Comparison of ENCODE assay signal across 1 cellular context in genomic region chr4:128809477-128810330, GRCh38.
TF ChIP-seq lines count a peak whose summit lies in the region.

TSS of gene JADE1 (plus strand) at chr4:128809700. CDS start at chr4:128831759, 22,059 bp downstream.

TF ChIP-seq in K562, 482 proteins besides CTCF, POLR2A, EP300 and RAD21 (continued from another document and continues in another):
- TF ChIP-seq FOXP4 (CRISPR knock-in tag; IDR thresholded peaks at IDR 0.05; ENCODE audit: borderline replicate concordance) (no peak), ZBTB26 (CRISPR knock-in tag; IDR thresholded peaks at IDR 0.05) (no peak), RFX1 (IDR thresholded peaks at IDR 0.05) (no peak), U2AF1 (optimal IDR thresholded peaks at IDR 0.05; ENCODE audit: low read depth, low read length) (no peak), RBBP5 (IDR thresholded peaks at IDR 0.05; ENCODE audit: borderline replicate concordance, insufficient read depth, low read length, poor library complexity, severe bottlenecking) (peak; percentile 55), HNRNPLL (IDR thresholded peaks at IDR 0.05; ENCODE audit: low read depth, low read length, poor library complexity, severe bottlenecking) (peak; percentile 82), HOMEZ (CRISPR knock-in tag; IDR thresholded peaks at IDR 0.05) (no peak), NR2C1 (IDR thresholded peaks at IDR 0.05) (no peak), NR2C1 (tag; IDR thresholded peaks at IDR 0.05) (no peak), CBX8 (IDR thresholded peaks at IDR 0.05; ENCODE audit: borderline replicate concordance, extremely low read depth, low read depth, low read length, poor library complexity, severe bottlenecking) (no peak), POLR2B (IDR thresholded peaks at IDR 0.05; ENCODE audit: low read depth, partially characterized antibody) (no peak), RFX5 (IDR thresholded peaks at IDR 0.05; ENCODE audit: low read depth, low read length) (no peak), CCAR2 (IDR thresholded peaks at IDR 0.05; ENCODE audit: low read depth, low read length) (no peak), SMARCE1 (IDR thresholded peaks at IDR 0.05) (no peak), TAF9B (IDR thresholded peaks at IDR 0.05; ENCODE audit: partially characterized antibody) (no peak), CHAMP1 (IDR thresholded peaks at IDR 0.05) (peak; percentile 21; the same call in 1 of the 2 replicates), RBM34 (IDR thresholded peaks at IDR 0.05; ENCODE audit: borderline replicate concordance, insufficient read depth, low read length) (no peak), RAD51 (IDR thresholded peaks at IDR 0.05; ENCODE audit: borderline replicate concordance, low read depth) (no peak), ZNF584 (CRISPR knock-in tag; IDR thresholded peaks at IDR 0.05; ENCODE audit: low read depth) (no peak), PRMT5 (CRISPR knock-in tag; IDR thresholded peaks at IDR 0.05) (no peak), NR1H2 (CRISPR knock-in tag; IDR thresholded peaks at IDR 0.05) (no peak), RERE (CRISPR knock-in tag; IDR thresholded peaks at IDR 0.05; ENCODE audit: borderline replicate concordance) (no peak), DEAF1 (CRISPR knock-in tag; IDR thresholded peaks at IDR 0.05) (peak; percentile 75), C11orf30 (IDR thresholded peaks at IDR 0.05; ENCODE audit: low read depth) (no peak), ZBTB17 (CRISPR knock-in tag; IDR thresholded peaks at IDR 0.05) (no peak), MCM7 (IDR thresholded peaks at IDR 0.05) (no peak), ATF6 (CRISPR knock-in tag; IDR thresholded peaks at IDR 0.05) (no peak), TEAD2 (tag; IDR thresholded peaks at IDR 0.05) (no peak), TFE3 (CRISPR knock-in tag; IDR thresholded peaks at IDR 0.05) (no peak), FOXP1 (CRISPR knock-in tag; IDR thresholded peaks at IDR 0.05) (no peak), LARP7 (IDR thresholded peaks at IDR 0.05) (peak; percentile 48; the same call in 1 of the 2 replicates), POLR3A (IDR thresholded peaks at IDR 0.05; ENCODE audit: borderline replicate concordance, extremely low read depth, insufficient read depth, insufficient read length) (no peak), CREB1 (IDR thresholded peaks at IDR 0.05) (peak; percentile 35; the same call in 1 of the 2 replicates), CREB1 (CRISPR knock-in tag; IDR thresholded peaks at IDR 0.05) (no peak), ZNF197 (CRISPR knock-in tag; IDR thresholded peaks at IDR 0.05; ENCODE audit: low read depth) (peak; percentile 69; the same call in 1 of the 2 replicates), CSDE1 (IDR thresholded peaks at IDR 0.05) (no peak), MLX (CRISPR knock-in tag; conservative IDR thresholded peaks at IDR 0.05) (no peak), ZNF134 (CRISPR knock-in tag; conservative IDR thresholded peaks at IDR 0.05) (no peak), LCOR (CRISPR knock-in tag; IDR thresholded peaks at IDR 0.05) (peak; percentile 95), SP2 (IDR thresholded peaks at IDR 0.05; ENCODE audit: extremely low read depth, low read depth, low read length, poor library complexity, severe bottlenecking) (no peak), MEIS2 (IDR thresholded peaks at IDR 0.05; ENCODE audit: partially characterized antibody) (no peak), IFI16 (CRISPR knock-in tag; IDR thresholded peaks at IDR 0.05) (no peak), SMAD2 (IDR thresholded peaks at IDR 0.05; ENCODE audit: low read depth, low read length) (no peak), HNRNPUL1 (IDR thresholded peaks at IDR 0.05; ENCODE audit: low read length) (no peak), MXD1 (CRISPR knock-in tag; IDR thresholded peaks at IDR 0.05; ENCODE audit: borderline replicate concordance, poor library complexity, severe bottlenecking) (no peak)
